ENCODE assay signal across 29 cellular contexts in the genomic region with DNA sequence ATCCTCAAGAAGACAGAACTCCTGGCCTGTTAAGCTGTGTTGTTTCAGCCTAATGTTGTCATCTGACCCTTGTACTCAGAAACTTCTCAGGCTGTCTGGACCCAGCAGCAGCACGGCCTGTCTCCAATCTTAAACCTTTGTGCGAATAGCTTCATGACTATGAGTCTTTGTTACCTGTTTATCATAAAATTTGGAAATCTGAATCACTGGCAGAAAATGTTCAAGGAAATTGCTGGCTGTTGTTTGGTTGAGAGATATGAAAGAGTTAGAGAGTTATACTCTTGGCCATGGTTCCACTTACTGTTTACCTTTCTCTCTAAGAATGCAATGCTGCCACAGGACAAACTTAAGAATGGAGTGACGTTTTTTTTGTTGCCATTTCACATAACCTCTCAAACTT. TPM values are rescaled to one million over a fixed set of nuclear protein-coding genes. Genes with fewer than 3 reads are reported as not detected.
DNase-seq lines count a peak whose midpoint lies in the region; ATAC-seq and TF ChIP-seq lines count a peak whose summit lies in the region.
"Had no signal": no experiment of that assay in that cellular context is flagged by ENCODE, and none has a peak within 500 bp of the region (broad histone marks: within the 10 kb centered on the region; RNA-seq: fewer than 3 reads in every experiment).

No MANE protein-coding gene starts in this region.

- no peaks in the 10 kb centered on the region for H3K9me3 ChIP-seq in PC-9 (ENCODE audit: insufficient read depth, low read depth)
- H3K9me3 ChIP-seq in transverse colon: no peaks in the 10 kb centered on the region
- H3K9me3 ChIP-seq: BE2C, breast epithelium, ovary, right atrium auricular region, spleen had no signal

- TF ChIP-seq CTCF in PC-9 (conservative IDR thresholded peaks at IDR 0.05): no peak
- no peak for TF ChIP-seq CTCF in nephron (IDR thresholded peaks at IDR 0.05; ENCODE audit: unreplicated experiment in 3 of 3)
- TF ChIP-seq CTCF in transverse colon (IDR thresholded peaks at IDR 0.05): no peak

- no peak overlapping the region for H3K4me3 ChIP-seq in PC-9
- no peak overlapping the region for H3K4me3 ChIP-seq in transverse colon
- H3K4me3 ChIP-seq: breast epithelium, ovary, right atrium auricular region, spleen had no signal

- TF ChIP-seq POLR2A in transverse colon (IDR thresholded peaks at IDR 0.05): no peak

- H3K9me2 ChIP-seq in PC-9 (ENCODE audit: insufficient read depth): no peaks in the 10 kb centered on the region

- H3K27me3 Mint-ChIP-seq in nephron (ENCODE audit: low read depth): peaks cover 10% of the 10 kb centered on the region

- POLR2A ChIA-PET in PC-9 (lab: Charles Lee; ENCODE audit: unreplicated experiment): no interaction called here

- no peaks in the 10 kb centered on the region for H3K9me3 Mint-ChIP-seq in nephron
- H3K9me3 Mint-ChIP-seq: activated T-helper 17 cell treated with anti-CD3 and anti-CD28 coated beads, Interleukin-2, amount 50 U/mL, for 72 hours; CD8-positive, alpha-beta memory T cell; neural crest cell had no signal

- H3F3A ChIP-seq in PC-9 (ENCODE audit: insufficient read depth, low read depth): peaks cover 21% of the 10 kb centered on the region

- no peaks in the 10 kb centered on the region for H4K20me1 ChIP-seq in PC-9 (ENCODE audit: insufficient read depth)

- in situ Hi-C loops in transverse colon (cut with MboI; ENCODE audit: low pct_ligation_motif_present in 1 of 4, low pct_unique_long_range_greater_than_20kb in 1 of 4, low sequenced_read_pairs in 3 of 4): no loop called here

- H3K4me1 ChIP-seq in PC-9 (replicated peaks; ENCODE audit: insufficient read depth) (peaks cover 31% of the 10 kb centered on the region), transverse colon (peaks cover 4 to 36% (median 19%) of the 10 kb centered on the region in 4 donors)
- H3K4me1 ChIP-seq: breast epithelium, spleen had no signal

- CTCF ChIA-PET in PC-9 (lab: Charles Lee): no interaction called here

- DNase-seq in PC-9 (peak; percentile 23 to 78), epithelial cell of prostate (ENCODE audit: low read depth, low spot score) (peak; percentile 40), transverse colon (no peak), GM19238 (ENCODE audit: insufficient read length, low spot score) (no peak), activated gamma-delta T cell (lab: John Stamatoyannopoulos, UW) (no peak)
- DNase-seq in activated CD4-positive, alpha-beta T cell treated with anti-CD3 and anti-CD28 coated beads, Interleukin-2, amount 50 U/mL, for 48 hours: no peak
- DNase-seq: activated CD4-positive, alpha-beta T cell treated with anti-CD3 and anti-CD28 coated beads for 36 hours; activated CD8-positive, alpha-beta T cell treated with anti-CD3 and anti-CD28 coated beads, Interleukin-2, amount 10 ng/mL, durations not matched to agents 7 days and 5 days; activated naive CD4-positive, alpha-beta T cell treated with anti-CD3 and anti-CD28 coated beads, Interleukin-2, amount 50 U/mL, for 16 hours; BE2C; CD8-positive, alpha-beta memory T cell; DMS153; effector CD8-positive, alpha-beta T cell; erythroblast; NCI-H1436; NCI-H446; NCI-H748 treated with DMSO at 0.1 percent for 48 hours; ovary; spleen; stimulated activated CD4-positive, alpha-beta T cell treated with anti-CD3 and anti-CD28 coated beads, Interleukin-2, amount 100 ng/mL, for 24 hours; stimulated activated naive CD8-positive, alpha-beta T cell treated with anti-CD3 and anti-CD28 coated beads, Interleukin-15, Interleukin-2, amounts not matched to agents 100 U/mL and 50 U/mL, for 24 hours; T-helper 9 cell had no signal

- H3K4me3 Mint-ChIP-seq in nephron: no peak overlapping the region
- H3K4me3 Mint-ChIP-seq: activated CD4-positive, alpha-beta T cell treated with anti-CD3 and anti-CD28 coated beads for 36 hours; activated CD8-positive, alpha-beta T cell treated with anti-CD3 and anti-CD28 coated beads, Interleukin-2, amount 10 ng/mL, durations not matched to agents 7 days and 5 days; activated T-helper 17 cell treated with anti-CD3 and anti-CD28 coated beads, Interleukin-2, amount 50 U/mL, for 72 hours; CD8-positive, alpha-beta memory T cell; neural crest cell had no signal

- H2AFZ ChIP-seq in PC-9: no peak overlapping the region

- ATAC-seq in GM18867 (IDR thresholded peaks at IDR 0.05; ENCODE audit: unreplicated experiment): no peak
- ATAC-seq: activated CD4-positive, alpha-beta T cell treated with anti-CD3 and anti-CD28 coated beads for 36 hours; activated CD8-positive, alpha-beta T cell treated with anti-CD3 and anti-CD28 coated beads, Interleukin-2, amount 10 ng/mL, durations not matched to agents 7 days and 5 days; activated T-helper 17 cell treated with anti-CD3 and anti-CD28 coated beads, Interleukin-2, amount 50 U/mL, for 72 hours; stimulated activated naive CD8-positive, alpha-beta T cell treated with anti-CD3 and anti-CD28 coated beads, Interleukin-15, Interleukin-2, amounts not matched to agents 100 U/mL and 50 U/mL, for 24 hours had no signal

- H3K36me3 ChIP-seq in PC-9 (ENCODE audit: low read depth): no peaks in the 10 kb centered on the region
- H3K36me3 ChIP-seq in transverse colon: no peaks in the 10 kb centered on the region
- H3K36me3 ChIP-seq: BE2C, breast epithelium, ovary, right atrium auricular region, spleen had no signal

- no peak overlapping the region for H3K27ac ChIP-seq in PC-9
- H3K27ac ChIP-seq in epithelial cell of prostate: peak overlapping the region; percentile 45
- H3K27ac ChIP-seq in transverse colon: peak overlapping the region; percentile 43 to 65 (median 60)
- H3K27ac ChIP-seq: breast epithelium, KMS-11, ovary, right atrium auricular region, spleen had no signal

- no peaks in the 10 kb centered on the region for H3K36me3 Mint-ChIP-seq in nephron (ENCODE audit: low read depth)
- H3K36me3 Mint-ChIP-seq: CD8-positive, alpha-beta memory T cell had no signal

- H3K79me2 ChIP-seq in PC-9 (ENCODE audit: low read depth): no peaks in the 10 kb centered on the region

- intact Hi-C loops in PC-9 (cut with micrococcal nuclease; ENCODE audit: unreplicated experiment): no loop called here
- intact Hi-C loops in transverse colon (cut with DNase I; ENCODE audit: low total_unique reads): no loop called here

- peak overlapping the region in 2 of 3 experiments; percentile 41 to 51 for H3K27ac Mint-ChIP-seq in nephron
- H3K27ac Mint-ChIP-seq: activated CD4-positive, alpha-beta T cell treated with anti-CD3 and anti-CD28 coated beads for 36 hours; activated CD8-positive, alpha-beta T cell treated with anti-CD3 and anti-CD28 coated beads, Interleukin-2, amount 10 ng/mL, durations not matched to agents 7 days and 5 days; activated T-helper 17 cell treated with anti-CD3 and anti-CD28 coated beads, Interleukin-2, amount 50 U/mL, for 72 hours; CD8-positive, alpha-beta memory T cell had no signal

- no peaks in the 10 kb centered on the region for H3K27me3 ChIP-seq in PC-9 (ENCODE audit: insufficient read depth, low read depth)
- no peaks in the 10 kb centered on the region for H3K27me3 ChIP-seq in transverse colon
- H3K27me3 ChIP-seq: BE2C, breast epithelium, ovary, right atrium auricular region had no signal

- H3K4me1 Mint-ChIP-seq in nephron: peaks cover 26% of the 10 kb centered on the region
- H3K4me1 Mint-ChIP-seq: activated CD4-positive, alpha-beta T cell treated with anti-CD3 and anti-CD28 coated beads for 36 hours; activated T-helper 17 cell treated with anti-CD3 and anti-CD28 coated beads, Interleukin-2, amount 50 U/mL, for 72 hours; CD8-positive, alpha-beta memory T cell had no signal

- no peak overlapping the region for H3K4me2 ChIP-seq in PC-9
- H3K4me2 ChIP-seq: KMS-11 had no signal

- no TSS peak for BruUV-seq in PC-9 (replicated peaks; lab: Mats Ljungman, UMichigan)

- WGBS in transverse colon (ENCODE audit: low coverage in 1 of 2), 2 donors: 33 to 36% methylated on average over 3 of the region's 3 CpGs

- no peak for TF ChIP-seq EP300 in transverse colon (IDR thresholded peaks at IDR 0.05; ENCODE audit: low read depth)

RNA-seq across cellular contexts. Expression of a gene that starts 59.6 kb away (rescaled TPM):
- total RNA-seq in PC-9 (2021) (13.4 and 17.5 TPM in 2 replicates), transverse colon (10 to 100 TPM; 46.8 to 84.2 (median 77.6) TPM)

Comparison
In these comparisons a context has a peak if more than half of its experiments do, and no peak if none do; other contexts are left out.
1. DNase-seq: peak in PC-9 (2 of 2) and epithelial cell of prostate (single experiment); none in transverse colon (single experiment), GM19238 (single experiment), activated CD4-positive, alpha-beta T cell treated with anti-CD3 and anti-CD28 coated beads, Interleukin-2, amount 50 U/mL, for 48 hours (0 of 2) and activated gamma-delta T cell (single experiment).